ENCODE assay signal across 10 cellular contexts in the genomic region with DNA sequence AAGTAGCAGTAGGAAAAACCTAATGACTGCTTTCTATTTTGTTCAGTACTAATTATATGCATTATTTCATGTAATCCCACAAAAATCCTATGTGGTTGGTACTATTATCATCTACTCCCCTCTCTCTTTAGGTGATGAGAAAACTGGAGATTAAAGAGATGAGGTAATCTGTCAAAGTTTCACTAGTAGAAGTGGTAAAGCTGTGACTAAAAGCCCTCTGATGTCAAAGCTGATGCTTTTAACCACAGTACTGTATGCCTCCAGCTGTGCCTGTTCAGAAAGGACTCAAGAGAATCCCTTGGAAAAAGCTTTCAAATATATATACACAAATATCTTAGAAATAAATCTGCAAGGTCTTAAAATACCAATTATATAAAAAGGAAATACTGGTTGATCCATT. TPM values are rescaled to one million over a fixed set of nuclear protein-coding genes. Genes with fewer than 3 reads are reported as not detected.
DNase-seq lines count a peak whose midpoint lies in the region; ATAC-seq and TF ChIP-seq lines count a peak whose summit lies in the region.
"Had no signal": no experiment of that assay in that cellular context is flagged by ENCODE, and none has a peak within 500 bp of the region (broad histone marks: within the 10 kb centered on the region; RNA-seq: fewer than 3 reads in every experiment).

No MANE protein-coding gene starts in this region.

- ATAC-seq in HG03103 (IDR thresholded peaks at IDR 0.05; ENCODE audit: low read depth, unreplicated experiment): peak; percentile 77

- H3K27ac Mint-ChIP-seq in Caco-2 (ENCODE audit: unreplicated experiment): no peak overlapping the region

- CTCF ChIA-PET in Caco-2 (lab: Charles Lee): no interaction called here

- H3K4me3 ChIP-seq in Caco-2 (ENCODE audit: low read depth, low read length): no peak overlapping the region
- H3K4me3 ChIP-seq: SK-N-MC had no signal

- DNase-seq in GM13977 (ENCODE audit: low spot score) (peak; percentile 43), GM20000 (ENCODE audit: low spot score) (peak; percentile 17), brain pericyte (ENCODE audit: low read depth, low spot score) (peak; percentile 33), Caco-2 (no peak), cortex of kidney (lab: John Stamatoyannopoulos, UW) (no peak), head of caudate nucleus (no peak)
- no peak for DNase-seq in activated CD8-positive, alpha-beta memory T cell treated with anti-CD3 and anti-CD28 coated beads for 24 hours
- DNase-seq: NCI-H2081 treated with DMSO at 0.1 percent for 48 hours had no signal

- no peak for TF ChIP-seq CTCF in GM13977 (IDR thresholded peaks at IDR 0.05; ENCODE audit: extremely low read depth, insufficient read depth, missing control alignments)
- no peak for TF ChIP-seq CTCF in GM20000 (IDR thresholded peaks at IDR 0.05; ENCODE audit: extremely low read depth, missing control alignments)
- TF ChIP-seq CTCF in Caco-2 (IDR thresholded peaks at IDR 0.05; ENCODE audit: insufficient read depth in 1 of 2, low read depth in 1 of 2, low read length in 1 of 2, severe bottlenecking in 1 of 2, unreplicated experiment in 1 of 2): no peak

- H3K4me1 Mint-ChIP-seq in Caco-2 (ENCODE audit: low read depth, unreplicated experiment): peaks cover 9% of the 10 kb centered on the region

- no peaks in the 10 kb centered on the region for H3K27me3 ChIP-seq in Caco-2 (replicated peaks; ENCODE audit: control insufficient read depth, insufficient read depth, low read length)

- H3K9me3 Mint-ChIP-seq in Caco-2 (ENCODE audit: unreplicated experiment): no peaks in the 10 kb centered on the region

- in situ Hi-C loops in GM13977 (cut with MboI; ENCODE audit: low pct_unique_long_range_greater_than_20kb, low sequenced_read_pairs, unreplicated experiment): no loop called here

- no peaks in the 10 kb centered on the region for H3K4me1 ChIP-seq in Caco-2

- no peak overlapping the region for H3K4me3 Mint-ChIP-seq in Caco-2 (ENCODE audit: unreplicated experiment)

- no peaks in the 10 kb centered on the region for H3K9me3 ChIP-seq in Caco-2

- no TSS peak for BruUV-seq in Caco-2 (replicated peaks; lab: Mats Ljungman, UMichigan)

- POLR2A ChIA-PET in Caco-2 (lab: Charles Lee): no interaction called here

- intact Hi-C loops in Caco-2 (cut with micrococcal nuclease; ENCODE audit: unreplicated experiment) (no loop called here), head of caudate nucleus (cut with DNase I) (no loop called here)

- H3K36me3 ChIP-seq in Caco-2 (ENCODE audit: control insufficient read depth, insufficient read depth, low read length): no peaks in the 10 kb centered on the region

- peaks cover 32% of the 10 kb centered on the region for H3K36me3 Mint-ChIP-seq in Caco-2 (ENCODE audit: insufficient read depth, unreplicated experiment)

- H3K27me3 Mint-ChIP-seq in Caco-2 (ENCODE audit: insufficient read depth, unreplicated experiment): no peaks in the 10 kb centered on the region

RNA-seq across cellular contexts. Expression of gene PHIP, which starts 38.0 kb away (rescaled TPM):
- 31.2 and 32.6 TPM in 2 replicates for total RNA-seq in Caco-2 (2022)

Comparison
In these comparisons a context has a peak if more than half of its experiments do, and no peak if none do; other contexts are left out.
1. DNase-seq: peak in GM13977 (single experiment), GM20000 (single experiment) and brain pericyte (single experiment); none in Caco-2 (0 of 2), cortex of kidney (single experiment), activated CD8-positive, alpha-beta memory T cell treated with anti-CD3 and anti-CD28 coated beads for 24 hours (single experiment) and head of caudate nucleus (0 of 42).